ENCODE assay signal across 14 cellular contexts in genomic region chr9:95666096-95666784, GRCh38.
"Had no signal": no experiment of that assay in that cellular context is flagged by ENCODE, and none has a peak within 500 bp of the region (broad histone marks: within the 10 kb centered on the region; RNA-seq: fewer than 3 reads in every experiment).

No MANE protein-coding gene starts in this region.

- H3K27ac ChIP-seq: foreskin keratinocyte, heart left ventricle, left ventricle myocardium inferior, vagina had no signal

- H3K9me3 Mint-ChIP-seq: activated T-cell treated with anti-CD3 and anti-CD28 coated beads, Interleukin-2, amount 50 U/mL, for 24 hours; stimulated activated naive CD8-positive, alpha-beta T cell treated with anti-CD3 and anti-CD28 coated beads, Interleukin-15, amount 100 ng/mL, for 72 hours had no signal

- H3K4me1 ChIP-seq: foreskin keratinocyte, heart left ventricle, left ventricle myocardium inferior, vagina had no signal

- ATAC-seq: activated CD4-positive, CD25-positive, alpha-beta regulatory T cell treated with anti-CD3 and anti-CD28 coated beads, Interleukin-2, amount 50 U/mL, for 24 hours; foreskin keratinocyte; heart left ventricle; stimulated activated naive CD8-positive, alpha-beta T cell treated with anti-CD3 and anti-CD28 coated beads, Interleukin-15, amount 100 ng/mL, for 72 hours had no signal

- H3K4me1 Mint-ChIP-seq: stimulated activated naive CD8-positive, alpha-beta T cell treated with anti-CD3 and anti-CD28 coated beads, Interleukin-15, amount 100 ng/mL, for 72 hours had no signal

- H3K4me3 Mint-ChIP-seq: activated T-cell treated with anti-CD3 and anti-CD28 coated beads, Interleukin-2, amount 50 U/mL, for 24 hours; nephron; stimulated activated naive CD8-positive, alpha-beta T cell treated with anti-CD3 and anti-CD28 coated beads, Interleukin-15, amount 100 ng/mL, for 72 hours had no signal

- H3K27me3 ChIP-seq: vagina had no signal

- H3K27ac Mint-ChIP-seq: activated T-cell treated with anti-CD3 and anti-CD28 coated beads, Interleukin-2, amount 50 U/mL, for 24 hours; stimulated activated naive CD8-positive, alpha-beta T cell treated with anti-CD3 and anti-CD28 coated beads, Interleukin-15, amount 100 ng/mL, for 72 hours had no signal

- DNase-seq: activated gamma-delta T cell; activated T-cell treated with anti-CD3 and anti-CD28 coated beads, Interleukin-2, amount 50 U/mL, for 24 hours; aorta; foreskin keratinocyte; heart left ventricle; kidney; left ventricle myocardium inferior; mesenchymal stem cell; stimulated activated CD4-positive, alpha-beta T cell treated with anti-CD3 and anti-CD28 coated beads, Interleukin-4, amount 100 ng/mL, for 4 hours; stimulated activated naive CD8-positive, alpha-beta T cell treated with anti-CD3 and anti-CD28 coated beads, Interleukin-15, amount 100 ng/mL, for 72 hours; T-helper 2 cell had no signal

- H3K9me3 ChIP-seq: heart left ventricle, left ventricle myocardium inferior, vagina had no signal

- H3K36me3 ChIP-seq: heart left ventricle, left ventricle myocardium inferior, vagina had no signal

- H3K4me3 ChIP-seq: heart left ventricle, left ventricle myocardium inferior, vagina had no signal
